Comparison of ENCODE assay signal across 19 cellular contexts in genomic region chr3:127990051-127990450, GRCh38.
DNase-seq lines count a peak whose midpoint lies in the region; ATAC-seq and TF ChIP-seq lines count a peak whose summit lies in the region.
"Had no signal": no experiment of that assay in that cellular context is flagged by ENCODE, and none has a peak within 500 bp of the region (broad histone marks: within the 10 kb centered on the region; RNA-seq: fewer than 3 reads in every experiment).

No MANE protein-coding gene starts in this region.

- no peaks in the 10 kb centered on the region for H3K79me1 ChIP-seq in neuronal stem cell (ENCODE audit: low read depth, low read length)

- H3K14ac ChIP-seq in neuronal stem cell (ENCODE audit: low read length): no peak overlapping the region

- H2BK120ac ChIP-seq in neuronal stem cell (ENCODE audit: low read depth, low read length): no peak overlapping the region

- H3K36me3 ChIP-seq in SJCRH30 (no peaks in the 10 kb centered on the region), neuronal stem cell (replicated peaks in 1 of 2; ENCODE audit: control insufficient read depth in 2 of 2, insufficient read depth in 2 of 2, low read length in 2 of 2) (no peaks in the 10 kb centered on the region), gastrocnemius medialis (no peaks in the 10 kb centered on the region), mucosa of descending colon (ENCODE audit: low read depth) (no peaks in the 10 kb centered on the region)
- H3K36me3 ChIP-seq: BE2C had no signal

- H3K18ac ChIP-seq in neuronal stem cell (ENCODE audit: low read length): peak overlapping the region; percentile 11

- H3K4me2 ChIP-seq in neuronal stem cell (ENCODE audit: insufficient read depth, low read length, poor library complexity, severe bottlenecking): no peak overlapping the region

- H3K4ac ChIP-seq in neuronal stem cell (ENCODE audit: low read length): no peak overlapping the region

- H2AK5ac ChIP-seq in neuronal stem cell (ENCODE audit: low read depth, low read length): peak overlapping the region; percentile 3

- H3K27ac ChIP-seq in SJCRH30: no peak overlapping the region
- no peak overlapping the region for H3K27ac ChIP-seq in neuronal stem cell (replicated peaks; ENCODE audit: low read length)
- peak overlapping the region in 2 of 4 donors; percentile 63 to 74 for H3K27ac ChIP-seq in gastrocnemius medialis

- no peak overlapping the region for H2BK12ac ChIP-seq in neuronal stem cell (ENCODE audit: low read length)

- no peak overlapping the region for H4K8ac ChIP-seq in neuronal stem cell (ENCODE audit: low read depth, low read length)

- no peaks in the 10 kb centered on the region; the same call in 1 of the 2 replicates for H3K27me3 ChIP-seq in SJCRH30
- peaks cover 0 to 17% (median 0%) of the 10 kb centered on the region in 3 experiments for H3K27me3 ChIP-seq in neuronal stem cell (ENCODE audit: control insufficient read depth in 3 of 3, insufficient read depth in 3 of 3, low read depth in 1 of 3, low read length in 3 of 3)
- no peaks in the 10 kb centered on the region for H3K27me3 ChIP-seq in gastrocnemius medialis
- H3K27me3 ChIP-seq: BE2C had no signal

- no peak for TF ChIP-seq POLR2A in gastrocnemius medialis (IDR thresholded peaks at IDR 0.05)

- H3K9me3 ChIP-seq in SJCRH30 (replicated peaks) (no peaks in the 10 kb centered on the region), neuronal stem cell (replicated peaks in 1 of 2; ENCODE audit: control insufficient read depth in 2 of 2, insufficient read depth in 1 of 2, low read depth in 1 of 2, low read length in 2 of 2) (no peaks in the 10 kb centered on the region), gastrocnemius medialis (no peaks in the 10 kb centered on the region), mucosa of descending colon (no peaks in the 10 kb centered on the region)
- H3K9me3 ChIP-seq: BE2C had no signal

- intact Hi-C loops in gastrocnemius medialis (cut with DNase I; ENCODE audit: low total_unique reads): no loop called here
- intact Hi-C loops in mucosa of descending colon (cut with DNase I, micrococcal nuclease): no loop called here

- no peak overlapping the region for H3K9ac ChIP-seq in neuronal stem cell (ENCODE audit: low read depth, low read length, poor library complexity)

- WGBS in neuronal stem cell (ENCODE audit: extremely low coverage in 2 of 2, insufficient read length in 2 of 2, insufficient replicate concordance in 1 of 2), 2 donors: no CpG with 5 or more reads among the region's 17 CpGs

- TF ChIP-seq CTCF in gastrocnemius medialis (IDR thresholded peaks at IDR 0.05 in 4 of 5, conservative IDR thresholded peaks at IDR 0.05 in 1 of 5): no peak
- no peak for TF ChIP-seq CTCF in mucosa of descending colon (IDR thresholded peaks at IDR 0.05)

- DNase-seq in RPMI7951 (ENCODE audit: low read depth) (peak; percentile 83), SJCRH30 (peak; percentile 14 to 27), neuronal stem cell (ENCODE audit: low spot score) (no peak), gastrocnemius medialis (no peak), mucosa of descending colon (no peak), T-helper 2 cell (no peak), anterior cingulate cortex (lab: John Stamatoyannopoulos, UW) (no peak)
- DNase-seq: ACHN; BE2C; C1 segment of cervical spinal cord; CD4-positive, CD25-positive, alpha-beta regulatory T cell; CD8-positive, alpha-beta memory T cell; COR-L47; DMS 273 treated with DMSO at 0.1 percent for 48 hours; DMS53; GF-D8; H9; IMR-90 had no signal

- no peak overlapping the region for H3K23ac ChIP-seq in neuronal stem cell (ENCODE audit: low read depth, low read length, poor library complexity)

- no peak overlapping the region for H2BK15ac ChIP-seq in neuronal stem cell (ENCODE audit: low read length)

- ATAC-seq in gastrocnemius medialis (peak; percentile 14 to 17), mucosa of descending colon (no peak), GM19395 (IDR thresholded peaks at IDR 0.05; ENCODE audit: unreplicated experiment) (no peak)

- H2BK5ac ChIP-seq in neuronal stem cell (ENCODE audit: low read length): no peak overlapping the region

- H3K4me1 ChIP-seq in SJCRH30: no peaks in the 10 kb centered on the region
- no peaks in the 10 kb centered on the region for H3K4me1 ChIP-seq in neuronal stem cell (ENCODE audit: control insufficient read depth in 2 of 2, insufficient read depth in 1 of 2, low read depth in 1 of 2, low read length in 2 of 2)
- peaks cover 19 to 25% of the 10 kb centered on the region in 2 donors for H3K4me1 ChIP-seq in gastrocnemius medialis
- H3K4me1 ChIP-seq in mucosa of descending colon (ENCODE audit: low read depth): peaks cover 4% of the 10 kb centered on the region
- H3K4me1 ChIP-seq: BE2C had no signal

- H2AFZ ChIP-seq in neuronal stem cell (ENCODE audit: low read length): no peak overlapping the region

- no peak overlapping the region for H3K4me3 ChIP-seq in SJCRH30
- no peak overlapping the region for H3K4me3 ChIP-seq in neuronal stem cell (ENCODE audit: low read length in 2 of 2)
- H3K4me3 ChIP-seq in gastrocnemius medialis: no peak overlapping the region
- H3K4me3 ChIP-seq in mucosa of descending colon: no peak overlapping the region

- no peak overlapping the region for H4K91ac ChIP-seq in neuronal stem cell (ENCODE audit: low read depth, low read length, poor library complexity)

- in situ Hi-C loops in gastrocnemius medialis (cut with MboI; ENCODE audit: low sequenced_read_pairs in 4 of 4): no loop called here

Comparison
In these comparisons a context has a peak if more than half of its experiments do, and no peak if none do; other contexts are left out.
1. DNase-seq: peak in RPMI7951 (single experiment) and SJCRH30 (2 of 2); none in neuronal stem cell (single experiment), gastrocnemius medialis (0 of 2), mucosa of descending colon (0 of 3), T-helper 2 cell (0 of 5) and anterior cingulate cortex (0 of 58).
2. ATAC-seq: peak in gastrocnemius medialis (2 of 2); none in mucosa of descending colon (single experiment) and GM19395 (single experiment).